10 cellular contexts compared by ENCODE assay signal in genomic region chr6:130115036-130115435, GRCh38.
DNase-seq lines count a peak whose midpoint lies in the region; ATAC-seq and TF ChIP-seq lines count a peak whose summit lies in the region.
"Had no signal": no experiment of that assay in that cellular context is flagged by ENCODE, and none has a peak within 500 bp of the region (broad histone marks: within the 10 kb centered on the region; RNA-seq: fewer than 3 reads in every experiment).

No MANE protein-coding gene starts in this region.

- H3K36me3 ChIP-seq in PC-3 (ENCODE audit: low read depth, low read length) = no peaks in the 10 kb centered on the region
- no peaks in the 10 kb centered on the region for H3K36me3 ChIP-seq in A673 (ENCODE audit: insufficient read depth, low read length, poor library complexity, severe bottlenecking)
- H3K36me3 ChIP-seq: suprapubic skin had no signal

- H3K9me3 Mint-ChIP-seq in stimulated activated memory B cell treated with anti-CD40 and anti-IgM and Interleukin-4, amounts not matched to agents 10 μg/mL and 1 μg/mL and 100 μg/mL, for 72 hours = peaks cover 3% of the 10 kb centered on the region

- POLR2A ChIA-PET in PC-3 (lab: Charles Lee; ENCODE audit: unreplicated experiment) = no interaction called here
- POLR2A ChIA-PET in A673 (lab: Charles Lee; ENCODE audit: low non-redundant PET) = no interaction called here

- peaks cover 53% of the 10 kb centered on the region for H3K4me1 Mint-ChIP-seq in stimulated activated memory B cell treated with anti-CD40 and anti-IgM and Interleukin-4, amounts not matched to agents 10 μg/mL and 1 μg/mL and 100 μg/mL, for 72 hours

- H3K27ac Mint-ChIP-seq in stimulated activated memory B cell treated with anti-CD40 and anti-IgM and Interleukin-4, amounts not matched to agents 10 μg/mL and 1 μg/mL and 100 μg/mL, for 72 hours = peak overlapping the region; percentile 96
- H3K27ac Mint-ChIP-seq: activated T-helper 1 cell treated with anti-CD3 and anti-CD28 coated beads, Interleukin-12 subunit alpha, Interleukin-12 subunit beta, Interleukin-2, Interleukin-4 antibody, amounts not matched to agents 30 ng/mL and 10 ng/mL and 1 ng/mL, durations not matched to agents 14 hours and 24 hours and 36 hours had no signal

- H3F3A ChIP-seq in PC-3 (ENCODE audit: low read length, unreplicated experiment) = no peaks in the 10 kb centered on the region

- H3K27ac ChIP-seq in PC-3 (ENCODE audit: low read length) (no peak overlapping the region), A673 (ENCODE audit: low read depth, low read length, poor library complexity, severe bottlenecking) (no peak overlapping the region)
- H3K27ac ChIP-seq: suprapubic skin had no signal

- no peak overlapping the region for H2AFZ ChIP-seq in PC-3 (ENCODE audit: low read length)

- TF ChIP-seq CTCF in PC-3 (conservative IDR thresholded peaks at IDR 0.05; ENCODE audit: low read depth, low read length) (no peak), A673 (conservative IDR thresholded peaks at IDR 0.05; ENCODE audit: low read depth, low read length) (no peak)

- CTCF ChIA-PET in PC-3 (lab: Charles Lee) = no interaction called here
- CTCF ChIA-PET in A673 (lab: Charles Lee) = no interaction called here

- no peak overlapping the region for H3K4me3 ChIP-seq in PC-3 (ENCODE audit: low read length)
- H3K4me3 ChIP-seq in A673 (ENCODE audit: low read depth, low read length, poor library complexity, severe bottlenecking) = no peak overlapping the region
- H3K4me3 ChIP-seq: suprapubic skin had no signal

- no peaks in the 10 kb centered on the region for H3K9me3 ChIP-seq in PC-3 (ENCODE audit: low read length)
- H3K9me3 ChIP-seq in A673 (ENCODE audit: low read depth, low read length, poor library complexity, severe bottlenecking) = no peaks in the 10 kb centered on the region
- H3K9me3 ChIP-seq: suprapubic skin had no signal

- BruUV-seq in PC-3 (replicated peaks; lab: Mats Ljungman, UMichigan) (no TSS peak), A673 (replicated peaks; lab: Mats Ljungman, UMichigan) (no TSS peak)

- H3K27me3 Mint-ChIP-seq in stimulated activated memory B cell treated with anti-CD40 and anti-IgM and Interleukin-4, amounts not matched to agents 10 μg/mL and 1 μg/mL and 100 μg/mL, for 72 hours = no peaks in the 10 kb centered on the region

- no peaks in the 10 kb centered on the region for H3K9me2 ChIP-seq in PC-3 (replicated peaks; ENCODE audit: low read length)

- no peak overlapping the region for H3K4me2 ChIP-seq in PC-3 (ENCODE audit: low read length)

- no peaks in the 10 kb centered on the region for H4K20me1 ChIP-seq in PC-3 (ENCODE audit: low read length)

- intact Hi-C loops in PC-3 (cut with micrococcal nuclease) (no loop called here), A673 (cut with micrococcal nuclease; ENCODE audit: unreplicated experiment) (no loop called here)

- H3K9ac ChIP-seq in PC-3 (ENCODE audit: low read length) = no peak overlapping the region

- peaks cover 40% of the 10 kb centered on the region for H3K36me3 Mint-ChIP-seq in stimulated activated memory B cell treated with anti-CD40 and anti-IgM and Interleukin-4, amounts not matched to agents 10 μg/mL and 1 μg/mL and 100 μg/mL, for 72 hours

- H3K4me3 Mint-ChIP-seq in stimulated activated memory B cell treated with anti-CD40 and anti-IgM and Interleukin-4, amounts not matched to agents 10 μg/mL and 1 μg/mL and 100 μg/mL, for 72 hours = peak overlapping the region; percentile 29
- H3K4me3 Mint-ChIP-seq: activated T-helper 1 cell treated with anti-CD3 and anti-CD28 coated beads, Interleukin-12 subunit alpha, Interleukin-12 subunit beta, Interleukin-2, Interleukin-4 antibody, amounts not matched to agents 30 ng/mL and 10 ng/mL and 1 ng/mL, durations not matched to agents 14 hours and 24 hours and 36 hours had no signal

- H3K27me3 ChIP-seq in PC-3 (ENCODE audit: low read length) (no peaks in the 10 kb centered on the region), A673 (replicated peaks; ENCODE audit: insufficient read depth, low read depth, low read length, poor library complexity) (no peaks in the 10 kb centered on the region)
- H3K27me3 ChIP-seq: suprapubic skin had no signal

- no peaks in the 10 kb centered on the region for H3K79me2 ChIP-seq in PC-3 (ENCODE audit: low read length)

- H3K4me1 ChIP-seq in PC-3 (ENCODE audit: insufficient read depth, low read length) (no peaks in the 10 kb centered on the region), A673 (ENCODE audit: insufficient read depth, low read length, poor library complexity, severe bottlenecking) (peaks cover 7% of the 10 kb centered on the region)
- H3K4me1 ChIP-seq: suprapubic skin had no signal

- no peak for DNase-seq in PC-3
- no peak for DNase-seq in SKM-1 treated with dmso at 0.1 percent for 144 hours (lab: John Stamatoyannopoulos, UW; ENCODE audit: unreplicated experiment)
- no peak for DNase-seq in A673 (ENCODE audit: low spot score)
- DNase-seq: NCI-H2171 treated with DMSO at 0.1 percent for 48 hours had no signal

- ATAC-seq in GM19035 (IDR thresholded peaks at IDR 0.05; ENCODE audit: unreplicated experiment) (peak; percentile 90), HG02642 (IDR thresholded peaks at IDR 0.05; ENCODE audit: poor library complexity, unreplicated experiment) (peak; percentile 93), HG03520 (IDR thresholded peaks at IDR 0.05; ENCODE audit: unreplicated experiment) (peak; percentile 85), PC-3 (no peak)
- ATAC-seq in stimulated activated memory B cell treated with anti-CD40 and anti-IgM and Interleukin-4, amounts not matched to agents 10 μg/mL and 1 μg/mL and 100 μg/mL, for 72 hours = peak; percentile 96
